In the genomic region with DNA sequence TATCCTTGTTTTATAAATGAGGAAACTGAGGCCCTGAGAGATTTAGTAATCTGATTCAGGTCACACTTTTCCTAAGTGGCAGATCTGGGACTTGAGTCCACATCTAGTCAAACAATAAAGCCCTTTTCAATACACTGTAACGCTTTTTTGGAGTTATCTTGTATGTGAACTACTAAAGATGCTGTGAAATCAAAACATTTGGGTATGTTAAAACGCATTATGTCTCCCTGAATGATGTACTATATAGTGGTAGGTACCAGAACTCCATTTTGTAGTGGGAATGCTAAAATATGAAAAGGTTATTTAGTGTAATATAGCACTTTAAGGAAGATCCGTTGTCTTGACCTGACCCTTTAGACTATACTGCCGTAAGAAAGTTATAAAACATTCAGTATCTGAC, we compare ENCODE assay signal across 22 cellular contexts. TPM values are rescaled to one million over a fixed set of nuclear protein-coding genes. Genes with fewer than 3 reads are reported as not detected.
DNase-seq lines count a peak whose midpoint lies in the region; ATAC-seq and TF ChIP-seq lines count a peak whose summit lies in the region.
"Had no signal": no experiment of that assay in that cellular context is flagged by ENCODE, and none has a peak within 500 bp of the region (broad histone marks: within the 10 kb centered on the region; RNA-seq: fewer than 3 reads in every experiment).

No MANE protein-coding gene starts in this region.

- H3K4me3 ChIP-seq in ACC112 (ENCODE audit: low read depth, low read length) (no peak overlapping the region), hepatocyte (no peak overlapping the region)
- H3K4me3 ChIP-seq: BLaER1 treated with 17β-estradiol and CSF1 and Interleukin-3, amounts not matched to agents 10 nM and 100 nM had no signal

- H2AFZ ChIP-seq in ACC112 (ENCODE audit: low read length, unreplicated experiment): peak overlapping the region; percentile 33
- no peak overlapping the region for H2AFZ ChIP-seq in hepatocyte

- 69% methylated on average over 4 of the region's 4 CpGs for WGBS in hepatocyte (ENCODE audit: low lambda C conversion rate, missing lambda C conversion rate)

- H3K4me1 ChIP-seq in ACC112 (ENCODE audit: control insufficient read depth, insufficient read depth, low read length, unreplicated experiment) (no peaks in the 10 kb centered on the region), hepatocyte (ENCODE audit: insufficient read depth) (no peaks in the 10 kb centered on the region)
- H3K4me1 ChIP-seq: BE2C; BLaER1 treated with 17β-estradiol and CSF1 and Interleukin-3, amounts not matched to agents 10 nM and 100 nM had no signal

- peak; percentile 35 for DNase-seq in NCI-H69 (lab: John Stamatoyannopoulos, UW)
- no peak for DNase-seq in hepatocyte (ENCODE audit: low spot score)
- no peak for DNase-seq in GOT3 (lab: John Stamatoyannopoulos, UW)
- DNase-seq: ACHN; AML-193; BE2C; CD4-positive, alpha-beta T cell; CD8-positive, alpha-beta memory T cell; DMS 273 treated with DMSO at 0.1 percent for 48 hours; DMS79; EL; GDM1; H7; HCEC 1CT had no signal

- H3K27me3 ChIP-seq in ACC112 (ENCODE audit: insufficient read depth, low read length): no peaks in the 10 kb centered on the region
- H3K27me3 ChIP-seq in hepatocyte: no peaks in the 10 kb centered on the region
- H3K27me3 ChIP-seq: BE2C; BLaER1 treated with 17β-estradiol and CSF1 and Interleukin-3, amounts not matched to agents 10 nM and 100 nM had no signal

- no peaks in the 10 kb centered on the region for H3K9me3 ChIP-seq in hepatocyte (ENCODE audit: low read depth)
- H3K9me3 ChIP-seq: BE2C; BLaER1 treated with 17β-estradiol and CSF1 and Interleukin-3, amounts not matched to agents 10 nM and 100 nM had no signal

- H3K79me2 ChIP-seq in ACC112 (ENCODE audit: control insufficient read depth, insufficient read depth, low read length, unreplicated experiment): no peaks in the 10 kb centered on the region
- H3K79me2 ChIP-seq in hepatocyte: no peaks in the 10 kb centered on the region

- H3K27ac ChIP-seq in ACC112 (ENCODE audit: low read depth, low read length): no peak overlapping the region
- H3K27ac ChIP-seq in hepatocyte: peak overlapping the region; percentile 41
- H3K27ac ChIP-seq: BLaER1 treated with 17β-estradiol and CSF1 and Interleukin-3, amounts not matched to agents 10 nM and 100 nM had no signal

- no peak for ATAC-seq in HG02970 (IDR thresholded peaks at IDR 0.05; ENCODE audit: low FRiP score, unreplicated experiment)
- ATAC-seq in GM21423 (IDR thresholded peaks at IDR 0.05; ENCODE audit: unreplicated experiment): no peak

- H3K36me3 ChIP-seq in ACC112 (ENCODE audit: insufficient read depth, low read length) (no peaks in the 10 kb centered on the region), hepatocyte (replicated peaks; ENCODE audit: insufficient read depth, low read depth) (no peaks in the 10 kb centered on the region)
- H3K36me3 ChIP-seq: BE2C; BLaER1 treated with 17β-estradiol and CSF1 and Interleukin-3, amounts not matched to agents 10 nM and 100 nM had no signal

- no peak for TF ChIP-seq CTCF in hepatocyte (IDR thresholded peaks at IDR 0.05; ENCODE audit: poor library complexity)
- peak; percentile 27 for TF ChIP-seq CTCF in subcutaneous adipose tissue (IDR thresholded peaks at IDR 0.05; ENCODE audit: low read depth)

- no peak overlapping the region for H3K4me2 ChIP-seq in hepatocyte
- H3K4me2 ChIP-seq: BLaER1 treated with 17β-estradiol and CSF1 and Interleukin-3, amounts not matched to agents 10 nM and 100 nM had no signal

- H3K9me2 ChIP-seq in hepatocyte (replicated peaks; ENCODE audit: insufficient read depth): no peaks in the 10 kb centered on the region

- H4K20me1 ChIP-seq in hepatocyte (ENCODE audit: insufficient read depth, poor library complexity, severe bottlenecking): no peaks in the 10 kb centered on the region
- H4K20me1 ChIP-seq: BLaER1 treated with 17β-estradiol and CSF1 and Interleukin-3, amounts not matched to agents 10 nM and 100 nM had no signal

RNA-seq across cellular contexts. Expression of gene NACA2, which starts 57.2 kb away (rescaled TPM):
- not detected in 2 replicates for total RNA-seq in hepatocyte
- polyA plus RNA-seq in hepatocyte: not detected in 2 replicates
- not detected for total RNA-seq in subcutaneous adipose tissue
- total RNA-seq: A172; CD4-positive, alpha-beta T cell; CD8-positive, alpha-beta memory T cell; H1; H7 had no signal
- polyA plus RNA-seq: CD14-positive monocyte; CD8-positive, alpha-beta memory T cell; H1 had no signal
